Comparison of ENCODE assay signal across 19 cellular contexts in genomic region chr17:17131876-17132275, GRCh38.
A peak's percentile ranks its signal among the peaks of the same experiment; 100 is the strongest.
DNase-seq lines count a peak whose midpoint lies in the region; ATAC-seq and TF ChIP-seq lines count a peak whose summit lies in the region.
"Had no signal": no experiment of that assay in that cellular context is flagged by ENCODE, and none has a peak within 500 bp of the region (broad histone marks: within the 10 kb centered on the region; RNA-seq: fewer than 3 reads in every experiment).

No MANE protein-coding gene starts in this region.

- H3K9ac ChIP-seq in BLaER1 treated with 17β-estradiol and CSF1 and Interleukin-3, amounts not matched to agents 10 nM and 100 nM, result peak overlapping the region in 6 of 11 experiments; percentile 5 to 56 (median 42); a peak in 5 of 22 replicates
- no peak overlapping the region for H3K9ac ChIP-seq in neural progenitor cell
- H3K9ac ChIP-seq: KMS-11 had no signal

- TF ChIP-seq CTCF in RWPE1 (conservative IDR thresholded peaks at IDR 0.05; ENCODE audit: low read depth), result no peak
- TF ChIP-seq CTCF in dorsolateral prefrontal cortex (IDR thresholded peaks at IDR 0.05 in 54 of 56, conservative IDR thresholded peaks at IDR 0.05 in 2 of 56; ENCODE audit: low read depth in 1 of 56, partially characterized antibody in 56 of 56), result no peak
- no peak for TF ChIP-seq CTCF in neural progenitor cell (IDR thresholded peaks at IDR 0.05)

- peak overlapping the region in 2 of 11 experiments; percentile 58 to 86; a peak in 3 of 22 replicates for H3K27ac ChIP-seq in BLaER1 treated with 17β-estradiol and CSF1 and Interleukin-3, amounts not matched to agents 10 nM and 100 nM
- H3K27ac ChIP-seq in RWPE1, result peak overlapping the region; percentile 43
- H3K27ac ChIP-seq in dorsolateral prefrontal cortex, result peak overlapping the region in 39 of 59 donors; percentile 1 to 81 (median 55)
- no peak overlapping the region for H3K27ac ChIP-seq in neural progenitor cell
- H3K27ac ChIP-seq: KMS-11, SJCRH30 had no signal

- no peak for DNase-seq in RWPE1 (ENCODE audit: low spot score)
- DNase-seq in dorsolateral prefrontal cortex, result no peak
- DNase-seq in neural progenitor cell (ENCODE audit: low spot score), result no peak
- no peak for DNase-seq in NCI-H1436 (lab: John Stamatoyannopoulos, UW)
- no peak for DNase-seq in C1 segment of cervical spinal cord (lab: John Stamatoyannopoulos, UW)
- DNase-seq: AML-193; CD4-positive, CD25-positive, alpha-beta regulatory T cell; COR-L47; DMS 273 treated with DMSO at 0.1 percent for 48 hours; HCEC 1CT; MV-4-11; NCI-H1930; NCI-H345; NCI-H524 treated with DMSO at 0.1 percent for 48 hours; SJCRH30 had no signal

- H3K4me1 Mint-ChIP-seq in neural progenitor cell, result peaks cover 41% of the 10 kb centered on the region

- no peak overlapping the region for H2AFZ ChIP-seq in neural progenitor cell (replicated peaks)

- peaks cover 7% of the 10 kb centered on the region for H3K27me3 Mint-ChIP-seq in neural progenitor cell (ENCODE audit: insufficient read depth, low read depth)
- H3K27me3 Mint-ChIP-seq: CD4-positive, CD25-positive, alpha-beta regulatory T cell had no signal

- no peak overlapping the region for H3K27ac Mint-ChIP-seq in neural progenitor cell

- H3K9me3 Mint-ChIP-seq in neural progenitor cell, result no peaks in the 10 kb centered on the region
- H3K9me3 Mint-ChIP-seq: CD4-positive, CD25-positive, alpha-beta regulatory T cell had no signal

- no peaks in the 10 kb centered on the region for H3K27me3 ChIP-seq in BLaER1 treated with 17β-estradiol and CSF1 and Interleukin-3, amounts not matched to agents 10 nM and 100 nM
- H3K27me3 ChIP-seq in dorsolateral prefrontal cortex (no peaks in the 10 kb centered on the region), neural progenitor cell (no peaks in the 10 kb centered on the region)
- H3K27me3 ChIP-seq: SJCRH30 had no signal

- intact Hi-C loops in dorsolateral prefrontal cortex (cut with DNase I), result loop anchor here in 1 of 2 donors (10.0 kb wide), 1 partner anchor 57 kb away; no protein-coding TSS in a partner anchor

- no peaks in the 10 kb centered on the region for H3K79me2 ChIP-seq in neural progenitor cell (ENCODE audit: low read depth)

- ATAC-seq in HG03097 (IDR thresholded peaks at IDR 0.05; ENCODE audit: low FRiP score, unreplicated experiment) (no peak), HG02798 (IDR thresholded peaks at IDR 0.05; ENCODE audit: poor library complexity, unreplicated experiment) (no peak)

- POLR2A ChIA-PET in RWPE1 (lab: Yijun Ruan, JAX; ENCODE audit: low non-redundant PET), result no interaction called here

- H3K4me2 ChIP-seq in BLaER1 treated with 17β-estradiol and CSF1 and Interleukin-3, amounts not matched to agents 10 nM and 100 nM, result peak overlapping the region in 8 of 11 experiments; percentile 90 to 99 (median 97); a peak in 14 of 22 replicates
- H3K4me2 ChIP-seq in neural progenitor cell, result peak overlapping the region; percentile 13
- H3K4me2 ChIP-seq: KMS-11 had no signal

- peaks cover 19 to 84% (median 57%) of the 10 kb centered on the region in 10 experiments for H3K4me1 ChIP-seq in BLaER1 treated with 17β-estradiol and CSF1 and Interleukin-3, amounts not matched to agents 10 nM and 100 nM
- peaks cover 25% of the 10 kb centered on the region for H3K4me1 ChIP-seq in neural progenitor cell
- H3K4me1 ChIP-seq: SJCRH30 had no signal

- H3F3A ChIP-seq in neural progenitor cell (ENCODE audit: low read depth), result peaks cover 7% of the 10 kb centered on the region

- H3K36me3 Mint-ChIP-seq in neural progenitor cell, result peaks cover 7% of the 10 kb centered on the region

- peaks cover 68 to 100% (median 99%) of the 10 kb centered on the region in 11 experiments for H3K36me3 ChIP-seq in BLaER1 treated with 17β-estradiol and CSF1 and Interleukin-3, amounts not matched to agents 10 nM and 100 nM
- no peaks in the 10 kb centered on the region for H3K36me3 ChIP-seq in neural progenitor cell

- H3K4me3 Mint-ChIP-seq in neural progenitor cell, result no peak overlapping the region
- H3K4me3 Mint-ChIP-seq: CD4-positive, CD25-positive, alpha-beta regulatory T cell had no signal

- H3K9me3 ChIP-seq in BLaER1 treated with 17β-estradiol and CSF1 and Interleukin-3, amounts not matched to agents 10 nM and 100 nM (replicated peaks in 1 of 11), result no peaks in the 10 kb centered on the region
- no peaks in the 10 kb centered on the region for H3K9me3 ChIP-seq in neural progenitor cell (ENCODE audit: low read depth)
- H3K9me3 ChIP-seq: SJCRH30 had no signal

- CTCF ChIA-PET in RWPE1 (lab: Yijun Ruan, JAX), result no interaction called here

- H3K4me3 ChIP-seq in BLaER1 treated with 17β-estradiol and CSF1 and Interleukin-3, amounts not matched to agents 10 nM and 100 nM, result no peak overlapping the region
- no peak overlapping the region for H3K4me3 ChIP-seq in dorsolateral prefrontal cortex
- no peak overlapping the region for H3K4me3 ChIP-seq in neural progenitor cell
- H3K4me3 ChIP-seq: SJCRH30 had no signal

- peaks cover 28 to 100% (median 98%) of the 10 kb centered on the region in 11 experiments; a peak in 20 of 22 replicates for H4K20me1 ChIP-seq in BLaER1 treated with 17β-estradiol and CSF1 and Interleukin-3, amounts not matched to agents 10 nM and 100 nM
- peaks cover 23% of the 10 kb centered on the region for H4K20me1 ChIP-seq in neural progenitor cell (ENCODE audit: low read depth)
